ENCODE assay signal across 21 cellular contexts in genomic region chr14:67228325-67228984, GRCh38. TPM values are rescaled to one million over a fixed set of nuclear protein-coding genes. Genes with fewer than 3 reads are reported as not detected.
DNase-seq lines count a peak whose midpoint lies in the region; ATAC-seq, FAIRE-seq and TF ChIP-seq lines count a peak whose summit lies in the region.
"Had no signal": no experiment of that assay in that cellular context is flagged by ENCODE, and none has a peak within 500 bp of the region (broad histone marks: within the 10 kb centered on the region; RNA-seq: fewer than 3 reads in every experiment).

No MANE protein-coding gene starts in this region.

- H3K4me1 Mint-ChIP-seq in activated T-helper 1 cell treated with anti-CD3 and anti-CD28 coated beads, Interleukin-12 subunit alpha, Interleukin-12 subunit beta, Interleukin-2, Interleukin-4 antibody, amounts not matched to agents 30 ng/mL and 10 ng/mL and 1 ng/mL, durations not matched to agents 14 hours and 24 hours and 36 hours (ENCODE audit: low read depth), result no peaks in the 10 kb centered on the region

- TF ChIP-seq RAD21 in A549 (conservative IDR thresholded peaks at IDR 0.05 in 1 of 2, IDR thresholded peaks at IDR 0.05 in 1 of 2), result no peak
- TF ChIP-seq RAD21 in SK-N-SH (IDR thresholded peaks at IDR 0.05; ENCODE audit: low read length), result no peak

- H3K4me3 ChIP-seq in A549 (peak overlapping the region; percentile 26; the same call in 1 of the 3 replicates), SK-N-SH (ENCODE audit: low read depth in 2 of 2, low read length in 1 of 2) (peak overlapping the region in 1 of 2 experiments; percentile 28; a peak in 2 of 4 replicates)
- H3K4me3 ChIP-seq: heart left ventricle, upper lobe of left lung had no signal

- no peaks in the 10 kb centered on the region for H3K79me2 ChIP-seq in SK-N-SH (ENCODE audit: insufficient read depth)

- intact Hi-C loops in activated T-helper 1 cell treated with anti-CD3 and anti-CD28 coated beads, Interleukin-12 subunit alpha, Interleukin-12 subunit beta, Interleukin-2, Interleukin-4 antibody, amounts not matched to agents 30 ng/mL and 10 ng/mL and 1 ng/mL, durations not matched to agents 14 hours and 24 hours and 36 hours (cut with micrococcal nuclease), result no loop called here

- H3K9me3 ChIP-seq in A549 (no peaks in the 10 kb centered on the region), SK-N-SH (no peaks in the 10 kb centered on the region)
- H3K9me3 ChIP-seq: heart left ventricle, upper lobe of left lung had no signal

- TF ChIP-seq EP300 in A549 (IDR thresholded peaks at IDR 0.05), result no peak
- no peak for TF ChIP-seq EP300 in SK-N-SH (IDR thresholded peaks at IDR 0.05; ENCODE audit: borderline replicate concordance in 1 of 2, low read depth in 1 of 2, low read length in 1 of 2)

- ATAC-seq in A549, result no peak
- ATAC-seq: activated CD8-positive, alpha-beta memory T cell treated with anti-CD3 and anti-CD28 coated beads, Interleukin-2, amount 10 ng/mL, durations not matched to agents 7 days and 5 days; HCT116; heart left ventricle had no signal

- H3K36me3 ChIP-seq in SK-N-SH (replicated peaks in 1 of 2; ENCODE audit: control insufficient read depth in 1 of 2, insufficient read depth in 2 of 2, low read length in 1 of 2), result no peaks in the 10 kb centered on the region
- H3K36me3 ChIP-seq: heart left ventricle, upper lobe of left lung, WERI-Rb-1 had no signal

- DNase-seq in A549 (ENCODE audit: low read depth in 1 of 2, low spot score in 1 of 2), result no peak
- DNase-seq in H54 (ENCODE audit: insufficient read length, low spot score), result no peak
- DNase-seq in SK-N-SH, result no peak
- DNase-seq in fibroblast of peridontal ligament (ENCODE audit: extremely low read depth), result peak; percentile 35
- DNase-seq in NCI-H2107 (lab: John Stamatoyannopoulos, UW), result no peak
- DNase-seq in NCI-H1092 (lab: John Stamatoyannopoulos, UW), result no peak
- DNase-seq in NOMO-1 treated with dmso at 0.1 percent for 144 hours (lab: John Stamatoyannopoulos, UW; ENCODE audit: unreplicated experiment), result no peak
- no peak for DNase-seq in activated T-helper 1 cell treated with anti-CD3 and anti-CD28 coated beads, Interleukin-12 subunit alpha, Interleukin-12 subunit beta, Interleukin-2, Interleukin-4 antibody, amounts not matched to agents 30 ng/mL and 10 ng/mL and 1 ng/mL, durations not matched to agents 14 hours and 24 hours and 36 hours (ENCODE audit: low spot score)
- DNase-seq: ACHN; activated CD8-positive, alpha-beta memory T cell treated with anti-CD3 and anti-CD28 coated beads, Interleukin-2, amount 10 ng/mL, durations not matched to agents 7 days and 5 days; activated gamma-delta T cell; anterior cingulate cortex; cortex of kidney; heart left ventricle; islet precursor cell; mesendoderm; stimulated activated CD4-positive, alpha-beta T cell treated with anti-CD3 and anti-CD28 coated beads, Interleukin-15, amount 100 ng/mL, for 24 hours; upper lobe of left lung; WERI-Rb-1 had no signal

- H3K27ac ChIP-seq in A549, result peak overlapping the region in 1 of 2 experiments; percentile 4; a peak in 1 of 6 replicates
- H3K27ac ChIP-seq in SK-N-SH (ENCODE audit: low read depth in 2 of 2, low read length in 1 of 2), result peak overlapping the region in 1 of 2 experiments; percentile 60; a peak in 2 of 4 replicates
- H3K27ac ChIP-seq: heart left ventricle, upper lobe of left lung, WERI-Rb-1 had no signal

- POLR2A ChIA-PET in A549 (lab: Yijun Ruan, JAX), result no interaction called here
- POLR2A ChIA-PET in SK-N-SH (lab: Yijun Ruan, JAX), result no interaction called here

- no peaks in the 10 kb centered on the region for H3K27me3 Mint-ChIP-seq in activated T-helper 1 cell treated with anti-CD3 and anti-CD28 coated beads, Interleukin-12 subunit alpha, Interleukin-12 subunit beta, Interleukin-2, Interleukin-4 antibody, amounts not matched to agents 30 ng/mL and 10 ng/mL and 1 ng/mL, durations not matched to agents 14 hours and 24 hours and 36 hours (ENCODE audit: insufficient read depth)

- peak overlapping the region; percentile 48; the same call in 1 of the 2 replicates for H3K9ac ChIP-seq in SK-N-SH

- H2AFZ ChIP-seq in SK-N-SH (ENCODE audit: low read depth), result peak overlapping the region; percentile 74

- H3K27ac Mint-ChIP-seq in activated T-helper 1 cell treated with anti-CD3 and anti-CD28 coated beads, Interleukin-12 subunit alpha, Interleukin-12 subunit beta, Interleukin-2, Interleukin-4 antibody, amounts not matched to agents 30 ng/mL and 10 ng/mL and 1 ng/mL, durations not matched to agents 14 hours and 24 hours and 36 hours, result no peak overlapping the region
- H3K27ac Mint-ChIP-seq: activated CD8-positive, alpha-beta memory T cell treated with anti-CD3 and anti-CD28 coated beads, Interleukin-2, amount 10 ng/mL, durations not matched to agents 7 days and 5 days; stimulated activated naive CD8-positive, alpha-beta T cell treated with anti-CD3 and anti-CD28 coated beads, Interleukin-15, Interleukin-2, amounts not matched to agents 100 ng/mL and 50 ng/mL, for 24 hours had no signal

- TF ChIP-seq CTCF in A549 (IDR thresholded peaks at IDR 0.05), result no peak
- TF ChIP-seq CTCF in SK-N-SH (IDR thresholded peaks at IDR 0.05), result no peak

- H4K20me1 ChIP-seq in SK-N-SH (ENCODE audit: insufficient read depth), result no peaks in the 10 kb centered on the region

- H3K27me3 ChIP-seq in SK-N-SH (ENCODE audit: insufficient read depth), result no peaks in the 10 kb centered on the region
- H3K27me3 ChIP-seq: heart left ventricle, upper lobe of left lung had no signal

- H3K36me3 Mint-ChIP-seq in activated T-helper 1 cell treated with anti-CD3 and anti-CD28 coated beads, Interleukin-12 subunit alpha, Interleukin-12 subunit beta, Interleukin-2, Interleukin-4 antibody, amounts not matched to agents 30 ng/mL and 10 ng/mL and 1 ng/mL, durations not matched to agents 14 hours and 24 hours and 36 hours (ENCODE audit: low read depth), result no peaks in the 10 kb centered on the region
- H3K36me3 Mint-ChIP-seq: activated CD8-positive, alpha-beta memory T cell treated with anti-CD3 and anti-CD28 coated beads, Interleukin-2, amount 10 ng/mL, durations not matched to agents 7 days and 5 days had no signal

- 31% methylated on average over 3 of the region's 3 CpGs for WGBS in A549 (ENCODE audit: missing lambda C conversion rate)
- WGBS in SK-N-SH (ENCODE audit: low lambda C conversion rate), result 33% methylated on average over 3 of the region's 3 CpGs

- FAIRE-seq in A549 (lab: Jason Lieb, UNC), result no peak
- FAIRE-seq in H54 (lab: Jason Lieb, UNC), result peak; percentile 68

- H3K4me1 ChIP-seq in A549 (no peaks in the 10 kb centered on the region), SK-N-SH (ENCODE audit: control insufficient read depth in 1 of 2, insufficient read depth in 2 of 2, low read depth in 1 of 2, low read length in 1 of 2) (peaks cover 0 to 13% of the 10 kb centered on the region in 2 experiments; a peak in 2 of 4 replicates)
- H3K4me1 ChIP-seq: heart left ventricle, upper lobe of left lung had no signal

- no peaks in the 10 kb centered on the region for H3K9me3 Mint-ChIP-seq in activated T-helper 1 cell treated with anti-CD3 and anti-CD28 coated beads, Interleukin-12 subunit alpha, Interleukin-12 subunit beta, Interleukin-2, Interleukin-4 antibody, amounts not matched to agents 30 ng/mL and 10 ng/mL and 1 ng/mL, durations not matched to agents 14 hours and 24 hours and 36 hours
- H3K9me3 Mint-ChIP-seq: stimulated activated naive CD8-positive, alpha-beta T cell treated with anti-CD3 and anti-CD28 coated beads, Interleukin-15, Interleukin-2, amounts not matched to agents 100 ng/mL and 50 ng/mL, for 24 hours had no signal

- CTCF ChIA-PET in A549 (lab: Yijun Ruan, JAX), result interaction anchor here (0.5 to 2.2 kb wide), 4 partner anchors 11 to 869 kb away, joined by 3 to 6 read pairs (median 3); no protein-coding TSS in a partner anchor
- CTCF ChIA-PET in SK-N-SH (lab: Yijun Ruan, JAX), result interaction anchor here (0.8 kb wide), 1 partner anchor 57 kb away, joined by 4 read pairs; no protein-coding TSS in a partner anchor

- TF ChIP-seq POLR2A in A549 (IDR thresholded peaks at IDR 0.05; ENCODE audit: low read length) (no peak), H54 (IDR thresholded peaks at IDR 0.05; ENCODE audit: low read depth, low read length) (no peak)

- no peak overlapping the region for H3K4me3 Mint-ChIP-seq in activated T-helper 1 cell treated with anti-CD3 and anti-CD28 coated beads, Interleukin-12 subunit alpha, Interleukin-12 subunit beta, Interleukin-2, Interleukin-4 antibody, amounts not matched to agents 30 ng/mL and 10 ng/mL and 1 ng/mL, durations not matched to agents 14 hours and 24 hours and 36 hours
- H3K4me3 Mint-ChIP-seq: activated CD8-positive, alpha-beta memory T cell treated with anti-CD3 and anti-CD28 coated beads, Interleukin-2, amount 10 ng/mL, durations not matched to agents 7 days and 5 days; stimulated activated naive CD8-positive, alpha-beta T cell treated with anti-CD3 and anti-CD28 coated beads, Interleukin-15, Interleukin-2, amounts not matched to agents 100 ng/mL and 50 ng/mL, for 24 hours had no signal

- H3F3A ChIP-seq in SK-N-SH (replicated peaks; ENCODE audit: insufficient read depth), result no peaks in the 10 kb centered on the region

- no peaks in the 10 kb centered on the region for H3K9me2 ChIP-seq in SK-N-SH

- H3K4me2 ChIP-seq in A549, result peak overlapping the region; percentile 71
- H3K4me2 ChIP-seq in SK-N-SH, result peak overlapping the region; percentile 51

RNA-seq across cellular contexts. Expression of gene PALS1, which starts 12.8 kb away (rescaled TPM):
- polyA plus RNA-seq in A549 (2011; rRNA removed) (25.2 and 32.6 TPM in 2 replicates), A549 (2017; fragmentation: RNase III; extraction: RNeasy Plus Mini Kit Qiagen cat#74134 plus additional on column Dnase treatment) (23.4 to 26.8 TPM (median 26.6 TPM) in 3 replicates), SK-N-SH (2012; rRNA removed) (8.0 and 11.5 TPM in 2 replicates)
- 7.0 and 7.3 TPM in 2 replicates for polyA plus RNA-seq in A549 (2012; cell fraction: cytosol; rRNA removed)
- polyA plus RNA-seq in A549 (2012; cell fraction: nucleus; rRNA removed), result 5.7 and 7.3 TPM in 2 replicates
- polyA minus RNA-seq in A549 (2011; rRNA and poly(A)+ RNA removed), result 14.7 and 15.7 TPM in 2 replicates
- polyA plus RNA-seq in SK-N-SH (2012; cell fraction: cytosol; rRNA removed), result 13.3 and 14.5 TPM in 2 replicates
- 6.6 and 15.7 TPM in 2 replicates for polyA plus RNA-seq in SK-N-SH (2012; cell fraction: nucleus; rRNA removed)
- total RNA-seq in activated T-helper 1 cell treated with anti-CD3 and anti-CD28 coated beads, Interleukin-12 subunit alpha, Interleukin-12 subunit beta, Interleukin-2, Interleukin-4 antibody, amounts not matched to agents 30 ng/mL and 10 ng/mL and 1 ng/mL, durations not matched to agents 14 hours and 24 hours and 36 hours, result 5.2 and 5.6 TPM in 2 replicates

RNA-seq across cellular contexts. Expression of gene GARIN2, which starts 39.2 kb away (rescaled TPM):
- not detected in 2 replicates for polyA plus RNA-seq in A549 (2011; rRNA removed)
- polyA plus RNA-seq in A549 (2012; cell fraction: cytosol; rRNA removed), result 0.01 TPM in 1 of 2 replicates, not detected in the other
- polyA plus RNA-seq in A549 (2012; cell fraction: nucleus; rRNA removed), result 0.06 and 0.13 TPM in 2 replicates
- 0.12 TPM in 1 of 3 replicates, not detected in the others for polyA plus RNA-seq in A549 (2017; fragmentation: RNase III; extraction: RNeasy Plus Mini Kit Qiagen cat#74134 plus additional on column Dnase treatment)
- polyA minus RNA-seq in A549 (2011; rRNA and poly(A)+ RNA removed), result not detected in 2 replicates
- 0.05 and 0.13 TPM in 2 replicates for polyA plus RNA-seq in SK-N-SH (2012; rRNA removed)
- 0.03 TPM in 1 of 2 replicates, not detected in the other for polyA plus RNA-seq in SK-N-SH (2012; cell fraction: cytosol; rRNA removed)
- polyA plus RNA-seq in SK-N-SH (2012; cell fraction: nucleus; rRNA removed), result 0.12 and 0.13 TPM in 2 replicates
- 0.32 and 0.34 TPM in 2 replicates for total RNA-seq in activated T-helper 1 cell treated with anti-CD3 and anti-CD28 coated beads, Interleukin-12 subunit alpha, Interleukin-12 subunit beta, Interleukin-2, Interleukin-4 antibody, amounts not matched to agents 30 ng/mL and 10 ng/mL and 1 ng/mL, durations not matched to agents 14 hours and 24 hours and 36 hours
- total RNA-seq: activated CD8-positive, alpha-beta memory T cell treated with anti-CD3 and anti-CD28 coated beads, Interleukin-2, amount 10 ng/mL, durations not matched to agents 7 days and 5 days; heart left ventricle had no signal
- polyA plus RNA-seq: heart left ventricle had no signal
